Comparison of ENCODE assay signal across 12 cellular contexts in genomic region chr2:51795248-51795888, GRCh38.
A peak's percentile ranks its signal among the peaks of the same experiment; 100 is the strongest.
DNase-seq lines count a peak whose midpoint lies in the region; ATAC-seq, FAIRE-seq and TF ChIP-seq lines count a peak whose summit lies in the region.
"Had no signal": no experiment of that assay in that cellular context is flagged by ENCODE, and none has a peak within 500 bp of the region (broad histone marks: within the 10 kb centered on the region; RNA-seq: fewer than 3 reads in every experiment).

No MANE protein-coding gene starts in this region.

- BruUV-seq in Caco-2 (replicated peaks; lab: Mats Ljungman, UMichigan) (no TSS peak), OCI-LY7 (replicated peaks; lab: Mats Ljungman, UMichigan) (no TSS peak)

- H3K4me3 Mint-ChIP-seq in Caco-2 (ENCODE audit: unreplicated experiment) = no peak overlapping the region
- H3K4me3 Mint-ChIP-seq in H9 = no peak overlapping the region
- H3K4me3 Mint-ChIP-seq: activated B cell treated with CpG ODN at 0.5 μM for 24 hours; central memory CD8-positive, alpha-beta T cell had no signal

- POLR2A ChIA-PET in Caco-2 (lab: Charles Lee) = no interaction called here
- POLR2A ChIA-PET in OCI-LY7 (lab: Charles Lee) = interaction anchor here (1.2 kb wide), 1 partner anchor 10 kb away, joined by 3 read pairs; no protein-coding TSS in a partner anchor

- H2AK5ac ChIP-seq in H9 (ENCODE audit: insufficient read length, low read length) = no peak overlapping the region

- no peak overlapping the region for H3K56ac ChIP-seq in H9 (ENCODE audit: insufficient read length, low read depth, low read length)

- no peak overlapping the region for H2BK120ac ChIP-seq in H9 (ENCODE audit: low read depth, low read length, poor library complexity, severe bottlenecking)

- ATAC-seq in foreskin keratinocyte = no peak

- H3K36me3 Mint-ChIP-seq in Caco-2 (ENCODE audit: insufficient read depth, unreplicated experiment) (no peaks in the 10 kb centered on the region), H9 (ENCODE audit: insufficient read depth in 1 of 3, low read depth in 3 of 3) (peaks cover 0 to 10% (median 2%) of the 10 kb centered on the region in 3 experiments; a peak in 5 of 7 replicates)

- DNase-seq in Caco-2 (peak in 1 of 2 experiments; percentile 16), H9 (peak; percentile 82), OCI-LY7 (ENCODE audit: low spot score) (peak; percentile 10), foreskin keratinocyte (no peak), kidney (no peak), right atrium auricular region (ENCODE audit: low spot score) (no peak), HK-2 (ENCODE audit: unreplicated experiment) (no peak), NCI-H1436 (lab: John Stamatoyannopoulos, UW) (no peak)
- DNase-seq: activated B cell treated with CpG ODN at 0.5 μM for 24 hours, IMR-90 had no signal

- H3K27me3 Mint-ChIP-seq in Caco-2 (ENCODE audit: insufficient read depth, unreplicated experiment) (no peaks in the 10 kb centered on the region), H9 (ENCODE audit: low read depth) (no peaks in the 10 kb centered on the region)
- H3K27me3 Mint-ChIP-seq: activated B cell treated with CpG ODN at 0.5 μM for 24 hours; central memory CD8-positive, alpha-beta T cell had no signal

- no peak overlapping the region for H3K18ac ChIP-seq in H9 (ENCODE audit: insufficient read length, low read depth, low read length)

- H3K4me3 ChIP-seq in Caco-2 (ENCODE audit: low read depth, low read length) = no peak overlapping the region
- no peak overlapping the region for H3K4me3 ChIP-seq in OCI-LY7 (ENCODE audit: low read depth, low read length, poor library complexity, severe bottlenecking)
- no peak overlapping the region for H3K4me3 ChIP-seq in kidney (ENCODE audit: low read length in 2 of 2)
- no peak overlapping the region for H3K4me3 ChIP-seq in right atrium auricular region
- H3K4me3 ChIP-seq: thoracic aorta had no signal

- no peak overlapping the region for H3K14ac ChIP-seq in H9 (ENCODE audit: insufficient read depth, low read length)

- H3K4me1 ChIP-seq in Caco-2 (no peaks in the 10 kb centered on the region), H9 (ENCODE audit: insufficient read depth, low read length) (no peaks in the 10 kb centered on the region; the same call in 1 of the 2 replicates), OCI-LY7 (ENCODE audit: insufficient read depth, low read length, poor library complexity, severe bottlenecking) (no peaks in the 10 kb centered on the region), foreskin keratinocyte (no peaks in the 10 kb centered on the region), kidney (ENCODE audit: control insufficient read depth in 1 of 2, insufficient read depth in 1 of 2, low read depth in 1 of 2, low read length in 2 of 2) (no peaks in the 10 kb centered on the region), right atrium auricular region (no peaks in the 10 kb centered on the region)

- H4K8ac ChIP-seq in H9 (replicated peaks; ENCODE audit: insufficient read length, low read depth, low read length) = no peak overlapping the region

- H3K4me2 ChIP-seq in H9 (ENCODE audit: insufficient read depth, insufficient read length, low read length) (no peak overlapping the region), OCI-LY7 (ENCODE audit: low read length) (no peak overlapping the region)

- no peak overlapping the region for H3T11ph ChIP-seq in H9 (ENCODE audit: low read length)

- no peak overlapping the region for H2BK5ac ChIP-seq in H9 (ENCODE audit: insufficient read length, low read length)

- TF ChIP-seq CTCF in Caco-2 (IDR thresholded peaks at IDR 0.05; ENCODE audit: insufficient read depth in 1 of 2, low read depth in 1 of 2, low read length in 1 of 2, severe bottlenecking in 1 of 2, unreplicated experiment in 1 of 2) (peak; percentile 26 to 30), H9 (conservative IDR thresholded peaks at IDR 0.05) (peak; percentile 77), OCI-LY7 (conservative IDR thresholded peaks at IDR 0.05; ENCODE audit: low read length) (peak; percentile 77), foreskin keratinocyte (conservative IDR thresholded peaks at IDR 0.05) (peak; percentile 14), kidney (IDR thresholded peaks at IDR 0.05; ENCODE audit: borderline replicate concordance, extremely low read depth, insufficient read depth) (no peak), right atrium auricular region (IDR thresholded peaks at IDR 0.05) (no peak)

- no peak overlapping the region for H2BK20ac ChIP-seq in H9 (ENCODE audit: low read depth, low read length, poor library complexity, severe bottlenecking)

- no peaks in the 10 kb centered on the region for H3K27me3 ChIP-seq in Caco-2 (replicated peaks; ENCODE audit: control insufficient read depth, insufficient read depth, low read length)
- no peaks in the 10 kb centered on the region for H3K27me3 ChIP-seq in H9 (ENCODE audit: insufficient read depth, low read length)
- H3K27me3 ChIP-seq in foreskin keratinocyte = no peaks in the 10 kb centered on the region
- no peaks in the 10 kb centered on the region for H3K27me3 ChIP-seq in right atrium auricular region

- no peak overlapping the region for H2BK15ac ChIP-seq in H9 (ENCODE audit: low read depth, low read length)

- H3K4ac ChIP-seq in H9 (ENCODE audit: low read depth, low read length) = no peak overlapping the region

- H4K91ac ChIP-seq in H9 (ENCODE audit: insufficient read length, low read depth, low read length) = no peak overlapping the region

- H3K9me3 Mint-ChIP-seq in Caco-2 (ENCODE audit: unreplicated experiment) = peaks cover 11% of the 10 kb centered on the region
- peaks cover 0 to 9% of the 10 kb centered on the region in 2 experiments; a peak in 4 of 5 replicates for H3K9me3 Mint-ChIP-seq in H9

- intact Hi-C loops in Caco-2 (cut with micrococcal nuclease; ENCODE audit: unreplicated experiment) (no loop called here), OCI-LY7 (cut with micrococcal nuclease; ENCODE audit: unreplicated experiment) (no loop called here), kidney (cut with DNase I) (no loop called here)

- CTCF ChIA-PET in Caco-2 (lab: Charles Lee) = interaction anchor here (0.6 to 0.8 kb wide), 2 partner anchors 13 to 840 kb away, joined by 3 read pairs; no protein-coding TSS in a partner anchor
- CTCF ChIA-PET in OCI-LY7 (lab: Charles Lee; ENCODE audit: unreplicated experiment) = no interaction called here

- no peaks in the 10 kb centered on the region for H3K79me1 ChIP-seq in H9 (ENCODE audit: insufficient read depth, low read depth, low read length, poor library complexity, severe bottlenecking)

- H3K9me3 ChIP-seq in Caco-2 = no peaks in the 10 kb centered on the region
- H3K9me3 ChIP-seq in H9 (ENCODE audit: control insufficient read depth, low read depth, low read length) = no peaks in the 10 kb centered on the region
- H3K9me3 ChIP-seq in OCI-LY7 (ENCODE audit: low read length) = no peaks in the 10 kb centered on the region
- no peaks in the 10 kb centered on the region for H3K9me3 ChIP-seq in kidney (ENCODE audit: control insufficient read depth in 1 of 2, low read length in 2 of 2)
- H3K9me3 ChIP-seq in right atrium auricular region = no peaks in the 10 kb centered on the region
- H3K9me3 ChIP-seq: thoracic aorta had no signal

- no peak overlapping the region for H3K23ac ChIP-seq in H9 (ENCODE audit: insufficient read length, low read depth, low read length)

- no peak overlapping the region for H3K27ac ChIP-seq in H9 (ENCODE audit: insufficient read length, low read depth, low read length)
- H3K27ac ChIP-seq in OCI-LY7 (ENCODE audit: low read depth, low read length, poor library complexity, severe bottlenecking) = no peak overlapping the region
- H3K27ac ChIP-seq in foreskin keratinocyte = no peak overlapping the region
- H3K27ac ChIP-seq in kidney (ENCODE audit: low read depth in 2 of 2, low read length in 2 of 2) = no peak overlapping the region
- H3K27ac ChIP-seq in right atrium auricular region = no peak overlapping the region
- H3K27ac ChIP-seq: thoracic aorta had no signal

- H3K36me3 ChIP-seq in Caco-2 (ENCODE audit: control insufficient read depth, insufficient read depth, low read length) (no peaks in the 10 kb centered on the region), OCI-LY7 (ENCODE audit: insufficient read depth, low read length) (no peaks in the 10 kb centered on the region), kidney (ENCODE audit: control insufficient read depth in 1 of 2, insufficient read depth in 2 of 2, low read length in 2 of 2) (no peaks in the 10 kb centered on the region), right atrium auricular region (no peaks in the 10 kb centered on the region)
- H3K36me3 ChIP-seq: thoracic aorta had no signal

- H4K5ac ChIP-seq in H9 (ENCODE audit: insufficient read length, low read depth, low read length) = no peak overlapping the region

- no peaks in the 10 kb centered on the region for H3K23me2 ChIP-seq in H9 (ENCODE audit: insufficient read length, low read depth, low read length, poor library complexity, severe bottlenecking)

- no peak overlapping the region for H3K27ac Mint-ChIP-seq in Caco-2 (ENCODE audit: unreplicated experiment)
- H3K27ac Mint-ChIP-seq in H9 = no peak overlapping the region
- H3K27ac Mint-ChIP-seq: activated B cell treated with CpG ODN at 0.5 μM for 24 hours had no signal

- FAIRE-seq in kidney (lab: Jason Lieb, UNC) = no peak

- H2BK12ac ChIP-seq in H9 (ENCODE audit: insufficient read length, low read depth, low read length) = no peak overlapping the region

- H3K9ac ChIP-seq in H9 (ENCODE audit: extremely low read depth, insufficient read length, low read length) (no peak overlapping the region), kidney (ENCODE audit: low read length in 2 of 2) (no peak overlapping the region)

- H3K79me2 ChIP-seq in H9 (ENCODE audit: insufficient read depth, low read length) (no peaks in the 10 kb centered on the region), OCI-LY7 (ENCODE audit: insufficient read depth, low read depth, low read length) (no peaks in the 10 kb centered on the region)

- no peaks in the 10 kb centered on the region for H4K20me1 ChIP-seq in H9 (ENCODE audit: control insufficient read depth, insufficient read depth, insufficient read length)
- H4K20me1 ChIP-seq in OCI-LY7 (ENCODE audit: insufficient read depth, low read length) = no peaks in the 10 kb centered on the region

- H2AFZ ChIP-seq in H9 (ENCODE audit: low read length) = no peak overlapping the region
- no peak overlapping the region for H2AFZ ChIP-seq in OCI-LY7 (ENCODE audit: low read length)

- H3K9me2 ChIP-seq in OCI-LY7 (ENCODE audit: insufficient read depth, low read length) = no peaks in the 10 kb centered on the region

- no CpG with 5 or more reads among the region's 6 CpGs for WGBS in H9 (ENCODE audit: extremely low coverage, insufficient read length, low lambda C conversion rate)

- H3K4me1 Mint-ChIP-seq in Caco-2 (ENCODE audit: low read depth, unreplicated experiment) = no peaks in the 10 kb centered on the region
- H3K4me1 Mint-ChIP-seq in H9 = peaks cover 8 to 12% of the 10 kb centered on the region in 2 experiments
- H3K4me1 Mint-ChIP-seq: activated B cell treated with CpG ODN at 0.5 μM for 24 hours; central memory CD8-positive, alpha-beta T cell had no signal

Comparison
In these comparisons a context has a peak if more than half of its experiments do, and no peak if none do; other contexts are left out.
1. DNase-seq: peak in H9 (single experiment) and OCI-LY7 (single experiment); none in foreskin keratinocyte (0 of 2), kidney (single experiment), right atrium auricular region (single experiment), HK-2 (single experiment) and NCI-H1436 (single experiment).
2. CTCF ChIP-seq: peak in Caco-2 (2 of 2), H9 (single experiment), OCI-LY7 (single experiment) and foreskin keratinocyte (single experiment); none in kidney (single experiment) and right atrium auricular region (0 of 2).